ENCODE assay signal across 2 cellular contexts in genomic region chr7:74155810-74156395, GRCh38.
TF ChIP-seq lines count a peak whose summit lies in the region.

No MANE protein-coding gene starts in this region.

TF ChIP-seq in IMR-90, 13 proteins besides CTCF, POLR2A, EP300 and RAD21:
- TF ChIP-seq NFE2L2 (IDR thresholded peaks at IDR 0.05; ENCODE audit: low read depth, low read length), result no peak
- TF ChIP-seq FOS (IDR thresholded peaks at IDR 0.05; ENCODE audit: low read depth, low read length), result no peak
- TF ChIP-seq, protein P1, sequence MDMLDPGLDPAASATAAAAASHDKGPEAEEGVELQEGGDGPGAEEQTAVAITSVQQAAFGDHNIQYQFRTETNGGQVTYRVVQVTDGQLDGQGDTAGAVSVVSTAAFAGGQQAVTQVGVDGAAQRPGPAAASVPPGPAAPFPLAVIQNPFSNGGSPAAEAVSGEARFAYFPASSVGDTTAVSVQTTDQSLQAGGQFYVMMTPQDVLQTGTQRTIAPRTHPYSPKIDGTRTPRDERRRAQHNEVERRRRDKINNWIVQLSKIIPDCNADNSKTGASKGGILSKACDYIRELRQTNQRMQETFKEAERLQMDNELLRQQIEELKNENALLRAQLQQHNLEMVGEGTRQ (IDR thresholded peaks at IDR 0.05; ENCODE audit: low read depth, low read length), result no peak
- no peak for TF ChIP-seq CHD1 (IDR thresholded peaks at IDR 0.05; ENCODE audit: low read depth, low read length)
- no peak for TF ChIP-seq SMC3 (IDR thresholded peaks at IDR 0.05; ENCODE audit: low read depth, low read length)
- no peak for TF ChIP-seq MXI1 (IDR thresholded peaks at IDR 0.05; ENCODE audit: borderline replicate concordance, low read depth, low read length)
- TF ChIP-seq RFX5 (IDR thresholded peaks at IDR 0.05; ENCODE audit: low read depth, low read length), result no peak
- TF ChIP-seq MAFK (IDR thresholded peaks at IDR 0.05; ENCODE audit: low read depth, low read length), result no peak
TF ChIP-seq in IMR-90: peak in this region for 0.

TF ChIP-seq in WTC11, 78 proteins besides CTCF, POLR2A, EP300 and RAD21:
- TF ChIP-seq KAT7 (CRISPR knock-in tag; IDR thresholded peaks at IDR 0.05; ENCODE audit: borderline replicate concordance) (no peak), GTF2I (CRISPR knock-in tag; conservative IDR thresholded peaks at IDR 0.05) (no peak), SMAD3 (CRISPR knock-in tag; IDR thresholded peaks at IDR 0.05; ENCODE audit: borderline replicate concordance) (no peak), ZNF423 (CRISPR knock-in tag; IDR thresholded peaks at IDR 0.05) (no peak), NR3C1 (CRISPR knock-in tag; conservative IDR thresholded peaks at IDR 0.05; ENCODE audit: low read depth) (no peak), NFATC4 (CRISPR knock-in tag; IDR thresholded peaks at IDR 0.05) (no peak), ESRRA (CRISPR knock-in tag; IDR thresholded peaks at IDR 0.05; ENCODE audit: borderline replicate concordance) (no peak), PRDM15 (CRISPR knock-in tag; IDR thresholded peaks at IDR 0.05) (no peak), RORB (CRISPR knock-in tag; IDR thresholded peaks at IDR 0.05) (no peak), ZNF317 (CRISPR knock-in tag; IDR thresholded peaks at IDR 0.05; ENCODE audit: borderline replicate concordance, low read depth) (no peak), CREB1 (CRISPR knock-in tag; IDR thresholded peaks at IDR 0.05) (no peak), ZNF416 (CRISPR knock-in tag; IDR thresholded peaks at IDR 0.05) (no peak), AFF4 (CRISPR knock-in tag; IDR thresholded peaks at IDR 0.05; ENCODE audit: borderline replicate concordance) (no peak), IRF1 (CRISPR knock-in tag; IDR thresholded peaks at IDR 0.05) (no peak), ETV6 (CRISPR knock-in tag; IDR thresholded peaks at IDR 0.05) (no peak), PRRX2 (CRISPR knock-in tag; IDR thresholded peaks at IDR 0.05) (no peak)
- TF ChIP-seq, protein P2, sequence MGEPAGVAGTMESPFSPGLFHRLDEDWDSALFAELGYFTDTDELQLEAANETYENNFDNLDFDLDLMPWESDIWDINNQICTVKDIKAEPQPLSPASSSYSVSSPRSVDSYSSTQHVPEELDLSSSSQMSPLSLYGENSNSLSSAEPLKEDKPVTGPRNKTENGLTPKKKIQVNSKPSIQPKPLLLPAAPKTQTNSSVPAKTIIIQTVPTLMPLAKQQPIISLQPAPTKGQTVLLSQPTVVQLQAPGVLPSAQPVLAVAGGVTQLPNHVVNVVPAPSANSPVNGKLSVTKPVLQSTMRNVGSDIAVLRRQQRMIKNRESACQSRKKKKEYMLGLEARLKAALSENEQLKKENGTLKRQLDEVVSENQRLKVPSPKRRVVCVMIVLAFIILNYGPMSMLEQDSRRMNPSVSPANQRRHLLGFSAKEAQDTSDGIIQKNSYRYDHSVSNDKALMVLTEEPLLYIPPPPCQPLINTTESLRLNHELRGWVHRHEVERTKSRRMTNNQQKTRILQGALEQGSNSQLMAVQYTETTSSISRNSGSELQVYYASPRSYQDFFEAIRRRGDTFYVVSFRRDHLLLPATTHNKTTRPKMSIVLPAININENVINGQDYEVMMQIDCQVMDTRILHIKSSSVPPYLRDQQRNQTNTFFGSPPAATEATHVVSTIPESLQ (CRISPR knock-in tag; IDR thresholded peaks at IDR 0.05), result no peak
